ENCODE assay signal across 8 cellular contexts in genomic region chr1:210584439-210585113, GRCh38.
DNase-seq lines count a peak whose midpoint lies in the region; ATAC-seq and TF ChIP-seq lines count a peak whose summit lies in the region.

No MANE protein-coding gene starts in this region.

- no peak overlapping the region for H3K14ac ChIP-seq in trophoblast cell (ENCODE audit: low read length)

- no peak overlapping the region for H2BK120ac ChIP-seq in trophoblast cell (ENCODE audit: insufficient read depth, low read length, poor library complexity)

- H2AK5ac ChIP-seq in trophoblast cell (ENCODE audit: low read length): no peak overlapping the region

- H3K4ac ChIP-seq in trophoblast cell (ENCODE audit: low read depth, low read length): no peak overlapping the region

- peak; percentile 88 for DNase-seq in ELR (ENCODE audit: low read depth)
- DNase-seq in HCT116 (ENCODE audit: low read depth, low spot score): peak; percentile 54
- DNase-seq in NAMALWA (ENCODE audit: low spot score): peak; percentile 82
- DNase-seq in SK-MEL-5 (ENCODE audit: low read depth, low spot score): peak; percentile 92
- DNase-seq in activated naive CD4-positive, alpha-beta T cell (lab: John Stamatoyannopoulos, UW): peak; percentile 8 to 37 (median 21)
- peak; percentile 93 for DNase-seq in globus pallidus (ENCODE audit: low spot score)
- peak; percentile 81 to 94 for DNase-seq in trophoblast cell
- peak; percentile 80 for DNase-seq in ureter (ENCODE audit: low spot score)

- in situ Hi-C loops in SK-MEL-5 (cut with HindIII; ENCODE audit: low pct_unique_long_range_greater_than_20kb, low sequenced_read_pairs): no loop called here

- H2BK12ac ChIP-seq in trophoblast cell (ENCODE audit: low read length): no peak overlapping the region

- H3K79me2 ChIP-seq in HCT116 (ENCODE audit: insufficient read depth, low read length) (no peaks in the 10 kb centered on the region), trophoblast cell (ENCODE audit: control insufficient read depth, insufficient read depth, low read length, poor library complexity) (no peaks in the 10 kb centered on the region)

- no peaks in the 10 kb centered on the region for H3K4me1 ChIP-seq in HCT116 (ENCODE audit: control insufficient read depth in 1 of 2, insufficient read depth in 2 of 2, low read length in 2 of 2)
- peaks cover 2% of the 10 kb centered on the region in 2 experiments for H3K4me1 ChIP-seq in trophoblast cell (ENCODE audit: control insufficient read depth in 1 of 2, insufficient read depth in 2 of 2, low read length in 2 of 2)

- CTCF ChIA-PET in HCT116 (lab: Charles Lee): interaction anchor here (1.2 to 5.1 kb wide), 3 partner anchors 178 to 550 kb away, joined by 3 to 44 read pairs (median 4); partner anchors contain the start of gene KCNH1

- no peaks in the 10 kb centered on the region for H3K9me2 ChIP-seq in HCT116 (ENCODE audit: insufficient read depth)

- no peak overlapping the region for H4K12ac ChIP-seq in trophoblast cell (ENCODE audit: low read depth, low read length)

- no peak overlapping the region for H2BK5ac ChIP-seq in trophoblast cell (ENCODE audit: low read depth, low read length, poor library complexity)

- TF ChIP-seq CTCF in HCT116 (IDR thresholded peaks at IDR 0.05 in 2 of 3, conservative IDR thresholded peaks at IDR 0.05 in 1 of 3; ENCODE audit: borderline replicate concordance in 1 of 3, insufficient read depth in 1 of 3, low read depth in 2 of 3, low read length in 2 of 3): peak; percentile 74 to 82 (median 76)

- intact Hi-C loops in HCT116 (cut with micrococcal nuclease): loop anchor here (1.0 to 10.0 kb wide), 7 partner anchors 137 to 1070 kb away; partner anchors contain the start of gene KCNH1

- H3K9ac ChIP-seq in HCT116 (ENCODE audit: low read length) (no peak overlapping the region), trophoblast cell (ENCODE audit: low read length) (no peak overlapping the region)

- H3K36me3 ChIP-seq in HCT116 (ENCODE audit: control insufficient read depth in 1 of 2, insufficient read depth in 2 of 2, low read length in 2 of 2) (no peaks in the 10 kb centered on the region), trophoblast cell (ENCODE audit: control insufficient read depth in 1 of 2, insufficient read depth in 2 of 2, low read length in 2 of 2) (no peaks in the 10 kb centered on the region)

- H3K18ac ChIP-seq in trophoblast cell (ENCODE audit: low read length): no peak overlapping the region

- peak; percentile 99 for ATAC-seq in HCT116

- BruUV-seq in HCT116 (replicated peaks; lab: Mats Ljungman, UMichigan): no TSS peak

- RAD21 ChIA-PET in HCT116 (lab: Charles Lee; ENCODE audit: low non-redundant PET in 1 of 2, low total read pairs in 2 of 2, uncharacterized antibody in 2 of 2, unreplicated experiment in 2 of 2): interaction anchor here in 1 of 2 experiments (0.5 kb wide), 1 partner anchor 560 kb away, joined by 4 read pairs; no protein-coding TSS in a partner anchor

- no peaks in the 10 kb centered on the region for H3K9me3 ChIP-seq in HCT116 (ENCODE audit: control insufficient read depth in 1 of 2, insufficient read depth in 1 of 2, low read depth in 1 of 2, low read length in 2 of 2)
- peaks cover 5% of the 10 kb centered on the region for H3K9me3 ChIP-seq in trophoblast cell (ENCODE audit: insufficient read depth, low read depth, low read length)

- H3K4me2 ChIP-seq in HCT116 (ENCODE audit: low read length) (no peak overlapping the region), trophoblast cell (ENCODE audit: low read length) (no peak overlapping the region)

- no peak overlapping the region for H3K4me3 ChIP-seq in HCT116 (replicated peaks in 1 of 2; ENCODE audit: low read depth in 1 of 2, low read length in 2 of 2)
- no peak overlapping the region for H3K4me3 ChIP-seq in trophoblast cell (ENCODE audit: low read depth, low read length)

- no peak overlapping the region for H3K23ac ChIP-seq in trophoblast cell (ENCODE audit: low read length)

- no peaks in the 10 kb centered on the region for H4K20me1 ChIP-seq in HCT116 (ENCODE audit: insufficient read depth)

- no peak for TF ChIP-seq POLR2A in HCT116 (IDR thresholded peaks at IDR 0.05; ENCODE audit: borderline replicate concordance, extremely low read depth, insufficient read depth, insufficient read length)

- H3K27me3 ChIP-seq in HCT116 (ENCODE audit: insufficient read depth, low read length) (peaks cover 17% of the 10 kb centered on the region; the same call in 1 of the 2 replicates), trophoblast cell (ENCODE audit: insufficient read depth, low read length) (no peaks in the 10 kb centered on the region)

- H2AFZ ChIP-seq in HCT116 (ENCODE audit: low read depth, low read length, poor library complexity, severe bottlenecking): no peak overlapping the region
- H2AFZ ChIP-seq in trophoblast cell (ENCODE audit: insufficient read depth, low read length, poor library complexity): no peak overlapping the region

- no peak overlapping the region for H4K91ac ChIP-seq in trophoblast cell (ENCODE audit: low read depth, low read length)

- POLR2A ChIA-PET in HCT116 (lab: Charles Lee): no interaction called here

- no peak overlapping the region for H4K8ac ChIP-seq in trophoblast cell (ENCODE audit: low read depth, low read length)

- WGBS in trophoblast cell (ENCODE audit: extremely low coverage, insufficient coverage, insufficient read length): no CpG with 5 or more reads among the region's 3 CpGs

- peaks cover 1% of the 10 kb centered on the region for H3K79me1 ChIP-seq in trophoblast cell (ENCODE audit: low read length)

- TF ChIP-seq RAD21 in HCT116 (IDR thresholded peaks at IDR 0.05; ENCODE audit: low read depth): peak; percentile 92

- H3K27ac ChIP-seq in HCT116 (ENCODE audit: low read depth, low read length) (no peak overlapping the region), trophoblast cell (ENCODE audit: low read depth, low read length) (no peak overlapping the region)

TF ChIP-seq in HCT116, 20 proteins besides CTCF, POLR2A, EP300 and RAD21:
- no peak for TF ChIP-seq YY1 (IDR thresholded peaks at IDR 0.05; ENCODE audit: extremely low read depth, insufficient replicate concordance, low read depth, low read length)
- TF ChIP-seq SRF (IDR thresholded peaks at IDR 0.05; ENCODE audit: low read depth): no peak
- no peak for TF ChIP-seq ZFX (IDR thresholded peaks at IDR 0.05)
- TF ChIP-seq EGR1 (IDR thresholded peaks at IDR 0.05; ENCODE audit: low read depth): no peak
- TF ChIP-seq CEBPB (IDR thresholded peaks at IDR 0.05; ENCODE audit: low read depth): no peak
- TF ChIP-seq ZNF274 (IDR thresholded peaks at IDR 0.05; ENCODE audit: low read depth, low read length): no peak
- TF ChIP-seq ZBTB33 (IDR thresholded peaks at IDR 0.05; ENCODE audit: extremely low read depth, insufficient replicate concordance, low read length): no peak
- no peak for TF ChIP-seq POLR2AphosphoS5 (IDR thresholded peaks at IDR 0.05; ENCODE audit: low read depth, low read length)
TF ChIP-seq in HCT116: peak in this region for 0.

Comparison
In these comparisons a context has a peak if more than half of its experiments do, and no peak if none do; other contexts are left out.
1. DNase-seq: peak in every context shown above with its lines; median percentile 93 in globus pallidus; 92 in SK-MEL-5; 88 in ELR; 88 in trophoblast cell; 82 in NAMALWA; 80 in ureter; 54 in HCT116; 21 in activated naive CD4-positive, alpha-beta T cell.